Comparison of ENCODE assay signal across 19 cellular contexts in the genomic region with DNA sequence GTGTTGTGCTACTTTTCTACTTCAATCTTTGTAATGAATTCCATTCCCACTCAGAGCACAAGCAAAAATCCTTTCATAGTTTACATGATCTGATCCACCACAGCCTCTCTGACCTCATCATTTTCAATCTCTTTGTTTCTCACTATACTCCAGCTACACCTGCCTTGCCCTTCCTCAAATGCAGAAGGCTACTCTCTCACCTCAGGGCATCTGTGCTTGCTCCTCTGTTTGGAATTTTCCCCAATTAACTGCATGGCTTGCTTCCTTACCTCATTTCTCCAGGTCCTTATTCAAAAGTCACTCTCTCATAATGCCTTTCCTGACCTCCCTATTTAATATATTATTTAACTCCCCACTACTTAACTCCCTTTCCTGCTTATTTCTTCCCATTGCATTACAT.
DNase-seq lines count a peak whose midpoint lies in the region; ATAC-seq and TF ChIP-seq lines count a peak whose summit lies in the region.
"Had no signal": no experiment of that assay in that cellular context is flagged by ENCODE, and none has a peak within 500 bp of the region (broad histone marks: within the 10 kb centered on the region; RNA-seq: fewer than 3 reads in every experiment).

No MANE protein-coding gene starts in this region.

- H2BK120ac ChIP-seq in trophoblast cell (ENCODE audit: insufficient read depth, low read length, poor library complexity) = no peak overlapping the region

- H3K23ac ChIP-seq in trophoblast cell (ENCODE audit: low read length) = no peak overlapping the region

- H2BK5ac ChIP-seq in trophoblast cell (ENCODE audit: low read depth, low read length, poor library complexity) = no peak overlapping the region

- peak; percentile 59 for DNase-seq in G401 (ENCODE audit: low spot score)
- DNase-seq in NCI-H69 (lab: John Stamatoyannopoulos, UW) = peak; percentile 4
- DNase-seq in cerebellar cortex (ENCODE audit: low spot score) = peak; percentile 44
- DNase-seq in trophoblast cell = peak; percentile 52 to 67
- DNase-seq in osteoblast (ENCODE audit: insufficient read length, low spot score, missing footprints) = no peak
- DNase-seq: Caco-2; CD4-positive, CD25-positive, alpha-beta regulatory T cell; CD8-positive, alpha-beta T cell; DMS153; DND-41; GDM1; HFFc6 had no signal

- H4K20me1 ChIP-seq in osteoblast (ENCODE audit: insufficient read depth, low read length) = no peaks in the 10 kb centered on the region
- H4K20me1 ChIP-seq: BLaER1 had no signal

- no peak overlapping the region for H2AK5ac ChIP-seq in trophoblast cell (ENCODE audit: low read length)

- no peak overlapping the region for H3K4ac ChIP-seq in trophoblast cell (ENCODE audit: low read depth, low read length)

- no peaks in the 10 kb centered on the region for H3K79me2 ChIP-seq in trophoblast cell (ENCODE audit: control insufficient read depth, insufficient read depth, low read length, poor library complexity)
- H3K79me2 ChIP-seq in osteoblast (ENCODE audit: insufficient read depth, low read length) = no peaks in the 10 kb centered on the region

- no peak for TF ChIP-seq CTCF in osteoblast (IDR thresholded peaks at IDR 0.05; ENCODE audit: extremely low read depth, low read depth, low read length)

- H4K91ac ChIP-seq in trophoblast cell (ENCODE audit: low read depth, low read length) = no peak overlapping the region

- in situ Hi-C loops in G401 (cut with HindIII; ENCODE audit: low sequenced_read_pairs) = no loop called here

- H3K27ac ChIP-seq in trophoblast cell (ENCODE audit: low read depth, low read length) = no peak overlapping the region
- H3K27ac ChIP-seq in osteoblast (ENCODE audit: low read depth, low read length) = no peak overlapping the region
- H3K27ac ChIP-seq: 22Rv1, BLaER1, C4-2B had no signal

- H3K4me1 ChIP-seq in trophoblast cell (ENCODE audit: control insufficient read depth in 1 of 2, insufficient read depth in 2 of 2, low read length in 2 of 2) (no peaks in the 10 kb centered on the region), osteoblast (ENCODE audit: insufficient read depth, low read length) (no peaks in the 10 kb centered on the region)
- H3K4me1 ChIP-seq: BLaER1, Caco-2, HAP-1 had no signal

- H4K8ac ChIP-seq in trophoblast cell (ENCODE audit: low read depth, low read length) = no peak overlapping the region

- H3K79me1 ChIP-seq in trophoblast cell (ENCODE audit: low read length) = no peaks in the 10 kb centered on the region

- no peaks in the 10 kb centered on the region for H3K36me3 ChIP-seq in trophoblast cell (ENCODE audit: control insufficient read depth in 1 of 2, insufficient read depth in 2 of 2, low read length in 2 of 2)
- no peaks in the 10 kb centered on the region for H3K36me3 ChIP-seq in osteoblast (ENCODE audit: insufficient read depth, low read length)
- H3K36me3 ChIP-seq: BLaER1, HAP-1 had no signal

- ATAC-seq in HG03280 (IDR thresholded peaks at IDR 0.05; ENCODE audit: unreplicated experiment) = no peak
- ATAC-seq in GM21528 (IDR thresholded peaks at IDR 0.05; ENCODE audit: low FRiP score, unreplicated experiment) = no peak
- ATAC-seq: CD8-positive, alpha-beta T cell; GM23338 had no signal

- H3K9me3 ChIP-seq in trophoblast cell (ENCODE audit: insufficient read depth, low read depth, low read length) (no peaks in the 10 kb centered on the region), osteoblast (ENCODE audit: low read depth, low read length) (no peaks in the 10 kb centered on the region)
- H3K9me3 ChIP-seq: BLaER1, Caco-2, HAP-1 had no signal

- no peak overlapping the region for H4K12ac ChIP-seq in trophoblast cell (ENCODE audit: low read depth, low read length)

- H3K14ac ChIP-seq in trophoblast cell (ENCODE audit: low read length) = no peak overlapping the region

- no peak overlapping the region for H2AFZ ChIP-seq in trophoblast cell (ENCODE audit: insufficient read depth, low read length, poor library complexity)
- H2AFZ ChIP-seq in osteoblast (ENCODE audit: low read length) = no peak overlapping the region
- H2AFZ ChIP-seq: GM23338 had no signal

- H3K27me3 ChIP-seq in trophoblast cell (ENCODE audit: insufficient read depth, low read length) (no peaks in the 10 kb centered on the region), osteoblast (ENCODE audit: insufficient read depth, low read length) (no peaks in the 10 kb centered on the region)
- H3K27me3 ChIP-seq: BLaER1 had no signal

- H3K4me2 ChIP-seq in trophoblast cell (ENCODE audit: low read length) = no peak overlapping the region
- no peak overlapping the region for H3K4me2 ChIP-seq in osteoblast (ENCODE audit: insufficient read depth, low read length)
- H3K4me2 ChIP-seq: BLaER1, GM23338 had no signal

- H3K9ac ChIP-seq in trophoblast cell (ENCODE audit: low read length) = no peak overlapping the region
- H3K9ac ChIP-seq: BLaER1 had no signal

- H3K4me3 ChIP-seq in trophoblast cell (ENCODE audit: low read depth, low read length) = no peak overlapping the region
- no peak overlapping the region for H3K4me3 ChIP-seq in osteoblast (ENCODE audit: insufficient read depth, low read length)
- H3K4me3 ChIP-seq: BLaER1, GM23338, HAP-1 had no signal

- no peak overlapping the region for H3K18ac ChIP-seq in trophoblast cell (ENCODE audit: low read length)

- H2BK12ac ChIP-seq in trophoblast cell (ENCODE audit: low read length) = no peak overlapping the region
